ENCODE assay signal across 21 cellular contexts in genomic region chr2:107635883-107636282, GRCh38.
DNase-seq lines count a peak whose midpoint lies in the region; ATAC-seq and TF ChIP-seq lines count a peak whose summit lies in the region.
"Had no signal": no experiment of that assay in that cellular context is flagged by ENCODE, and none has a peak within 500 bp of the region (broad histone marks: within the 10 kb centered on the region; RNA-seq: fewer than 3 reads in every experiment).

No MANE protein-coding gene starts in this region.

- H2AFZ ChIP-seq in IMR-90 (replicated peaks; ENCODE audit: low read length, poor library complexity): no peak overlapping the region

- in situ Hi-C loops in Caki2 (cut with HindIII; ENCODE audit: low pct_unique_long_range_greater_than_20kb, low sequenced_read_pairs): no loop called here
- in situ Hi-C loops in IMR-90 (cut with MboI; ENCODE audit: low sequenced_read_pairs): no loop called here

- 17% methylated on average over 1 of the region's 3 CpGs; no CpG with 5 or more reads in 1 of the 2 experiments for WGBS in IMR-90 (ENCODE audit: extremely low coverage in 2 of 2, insufficient read length in 1 of 2), 2 experiments

- intact Hi-C loops in IMR-90 (cut with micrococcal nuclease): no loop called here

- peaks cover 2% of the 10 kb centered on the region; the same call in 1 of the 2 replicates for H3K9me3 ChIP-seq in IMR-90 (ENCODE audit: control insufficient read depth, insufficient read depth, low read length)
- H3K9me3 ChIP-seq: prostate gland had no signal

- H3K4ac ChIP-seq in IMR-90 (ENCODE audit: low read depth, low read length): no peak overlapping the region

- H3K4me1 ChIP-seq in IMR-90 (ENCODE audit: control insufficient read depth, insufficient read depth, low read length) (peaks cover 3% of the 10 kb centered on the region; the same call in 1 of the 2 replicates), foreskin keratinocyte (peaks cover 8% of the 10 kb centered on the region)
- H3K4me1 ChIP-seq: lower lobe of right lung, prostate gland had no signal

- POLR2A ChIA-PET in IMR-90 (lab: Charles Lee; ENCODE audit: unreplicated experiment): no interaction called here

- H3K27ac ChIP-seq in IMR-90 (ENCODE audit: insufficient read depth, low read length) (no peak overlapping the region), foreskin keratinocyte (peak overlapping the region; percentile 58)
- H3K27ac ChIP-seq: lower lobe of right lung, prostate gland had no signal

- no peak for ATAC-seq in IMR-90 (ENCODE audit: low read depth)
- ATAC-seq in foreskin keratinocyte: peak; percentile 91
- no peak for ATAC-seq in GM19452 (IDR thresholded peaks at IDR 0.05; ENCODE audit: unreplicated experiment)
- ATAC-seq in GM18502 (IDR thresholded peaks at IDR 0.05; ENCODE audit: poor library complexity, unreplicated experiment): no peak
- ATAC-seq in HG03354 (IDR thresholded peaks at IDR 0.05; ENCODE audit: poor library complexity, severe bottlenecking, unreplicated experiment): no peak
- ATAC-seq: activated T-helper 17 cell treated with anti-CD3 and anti-CD28 coated beads, Interleukin-2, amount 50 U/mL, for 72 hours; lower lobe of right lung; naive thymus-derived CD4-positive, alpha-beta T cell; Panc1; T-cell; WTC11 had no signal

- H3K27me3 ChIP-seq in IMR-90 (ENCODE audit: control insufficient read depth, insufficient read depth, low read length): no peaks in the 10 kb centered on the region
- H3K27me3 ChIP-seq in foreskin keratinocyte: no peaks in the 10 kb centered on the region

- no peaks in the 10 kb centered on the region for H3K79me1 ChIP-seq in IMR-90 (ENCODE audit: low read depth in 1 of 2, low read length in 2 of 2)

- TF ChIP-seq CTCF in IMR-90 (conservative IDR thresholded peaks at IDR 0.05; ENCODE audit: low read depth, low read length) (no peak), foreskin keratinocyte (conservative IDR thresholded peaks at IDR 0.05) (no peak)

- H2BK5ac ChIP-seq in IMR-90 (ENCODE audit: low read depth, low read length, poor library complexity, severe bottlenecking): peak overlapping the region; percentile 47

- H4K8ac ChIP-seq in IMR-90 (ENCODE audit: low read depth in 2 of 2, low read length in 2 of 2): no peak overlapping the region

- no peak overlapping the region for H2AK9ac ChIP-seq in IMR-90 (replicated peaks; ENCODE audit: low read depth, low read length, poor library complexity)

- H3K9ac ChIP-seq in IMR-90 (ENCODE audit: low read depth, low read length): no peak overlapping the region

- no peak overlapping the region for H2AK5ac ChIP-seq in IMR-90 (ENCODE audit: low read depth, low read length)

- H2BK15ac ChIP-seq in IMR-90 (ENCODE audit: low read depth, low read length): no peak overlapping the region

- no TSS peak for BruUV-seq in IMR-90 (replicated peaks; lab: Mats Ljungman, UMichigan)

- no peaks in the 10 kb centered on the region for H3K36me3 ChIP-seq in IMR-90 (ENCODE audit: control insufficient read depth, insufficient read depth, low read length)
- H3K36me3 ChIP-seq: lower lobe of right lung, prostate gland had no signal

- no peak overlapping the region for H2BK20ac ChIP-seq in IMR-90 (ENCODE audit: low read depth, low read length)

- H4K91ac ChIP-seq in IMR-90 (ENCODE audit: insufficient read depth, low read depth, low read length): no peak overlapping the region

- no peak overlapping the region for H3K4me3 ChIP-seq in IMR-90 (ENCODE audit: insufficient read depth, low read depth, low read length)
- H3K4me3 ChIP-seq: lower lobe of right lung, prostate gland had no signal

- H4K5ac ChIP-seq in IMR-90 (ENCODE audit: low read depth, low read length): no peak overlapping the region; the same call in 1 of the 2 replicates

- H3K4me2 ChIP-seq in IMR-90 (ENCODE audit: low read depth, low read length): no peak overlapping the region

- dilution Hi-C loops in IMR-90 (cut with HindIII; ENCODE audit: low sequenced_read_pairs, unreplicated experiment): no loop called here

- no peak for TF ChIP-seq POLR2A in IMR-90 (IDR thresholded peaks at IDR 0.05; ENCODE audit: low read depth, low read length)

- no peak overlapping the region for H3K23ac ChIP-seq in IMR-90 (ENCODE audit: low read depth, low read length)

- H2BK120ac ChIP-seq in IMR-90 (ENCODE audit: low read depth, low read length): no peak overlapping the region

- DNase-seq in Caki2 (ENCODE audit: low read depth): peak; percentile 26
- peak; percentile 69 for DNase-seq in IMR-90
- DNase-seq in astrocyte of the hippocampus (ENCODE audit: low read depth, low spot score): peak; percentile 72
- peak; percentile 93 to 96 for DNase-seq in foreskin keratinocyte
- DNase-seq in KG1 (lab: John Stamatoyannopoulos, UW): no peak
- DNase-seq: activated CD8-positive, alpha-beta memory T cell treated with anti-CD3 and anti-CD28 coated beads for 24 hours; dermis blood vessel endothelial cell; foreskin melanocyte; lower lobe of right lung; MV-4-11; naive thymus-derived CD4-positive, alpha-beta T cell; NCI-H2029; NCI-H748 treated with DMSO at 0.1 percent for 48 hours; T-cell had no signal

- H3K14ac ChIP-seq in IMR-90 (replicated peaks; ENCODE audit: low read depth, low read length): no peak overlapping the region

- CTCF ChIA-PET in IMR-90 (lab: Yijun Ruan, JAX): no interaction called here

- TF ChIP-seq RAD21 in IMR-90 (IDR thresholded peaks at IDR 0.05; ENCODE audit: low read length): no peak

- no peaks in the 10 kb centered on the region for H3K9me1 ChIP-seq in IMR-90 (ENCODE audit: insufficient read depth, low read length)

- no peak overlapping the region for H3K56ac ChIP-seq in IMR-90 (ENCODE audit: extremely low read depth, insufficient read depth, low read length)

- peak overlapping the region; percentile 73; the same call in 1 of the 2 replicates for H3K18ac ChIP-seq in IMR-90 (ENCODE audit: low read depth, low read length)

- H4K20me1 ChIP-seq in IMR-90 (ENCODE audit: insufficient read depth, low read length): no peaks in the 10 kb centered on the region

TF ChIP-seq in IMR-90, 13 proteins besides CTCF, POLR2A, EP300 and RAD21:
- TF ChIP-seq MAFK (IDR thresholded peaks at IDR 0.05; ENCODE audit: low read depth, low read length) (no peak), RFX5 (IDR thresholded peaks at IDR 0.05; ENCODE audit: low read depth, low read length) (no peak), RCOR1 (IDR thresholded peaks at IDR 0.05; ENCODE audit: insufficient replicate concordance, low read length) (no peak), CHD1 (IDR thresholded peaks at IDR 0.05; ENCODE audit: low read depth, low read length) (no peak), NFE2L2 (IDR thresholded peaks at IDR 0.05; ENCODE audit: low read depth, low read length) (no peak), MXI1 (IDR thresholded peaks at IDR 0.05; ENCODE audit: borderline replicate concordance, low read depth, low read length) (no peak), CEBPB (IDR thresholded peaks at IDR 0.05; ENCODE audit: low read depth, low read length) (no peak), MAZ (IDR thresholded peaks at IDR 0.05; ENCODE audit: borderline replicate concordance, low read depth, low read length) (no peak), BHLHE40 (IDR thresholded peaks at IDR 0.05; ENCODE audit: low read depth, low read length) (no peak), SMC3 (IDR thresholded peaks at IDR 0.05; ENCODE audit: low read depth, low read length) (no peak), FOS (IDR thresholded peaks at IDR 0.05; ENCODE audit: low read depth, low read length) (no peak)
- TF ChIP-seq, protein P1, sequence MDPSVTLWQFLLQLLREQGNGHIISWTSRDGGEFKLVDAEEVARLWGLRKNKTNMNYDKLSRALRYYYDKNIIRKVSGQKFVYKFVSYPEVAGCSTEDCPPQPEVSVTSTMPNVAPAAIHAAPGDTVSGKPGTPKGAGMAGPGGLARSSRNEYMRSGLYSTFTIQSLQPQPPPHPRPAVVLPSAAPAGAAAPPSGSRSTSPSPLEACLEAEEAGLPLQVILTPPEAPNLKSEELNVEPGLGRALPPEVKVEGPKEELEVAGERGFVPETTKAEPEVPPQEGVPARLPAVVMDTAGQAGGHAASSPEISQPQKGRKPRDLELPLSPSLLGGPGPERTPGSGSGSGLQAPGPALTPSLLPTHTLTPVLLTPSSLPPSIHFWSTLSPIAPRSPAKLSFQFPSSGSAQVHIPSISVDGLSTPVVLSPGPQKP (IDR thresholded peaks at IDR 0.05; ENCODE audit: borderline replicate concordance, low read depth, low read length): no peak
- TF ChIP-seq, protein P2, sequence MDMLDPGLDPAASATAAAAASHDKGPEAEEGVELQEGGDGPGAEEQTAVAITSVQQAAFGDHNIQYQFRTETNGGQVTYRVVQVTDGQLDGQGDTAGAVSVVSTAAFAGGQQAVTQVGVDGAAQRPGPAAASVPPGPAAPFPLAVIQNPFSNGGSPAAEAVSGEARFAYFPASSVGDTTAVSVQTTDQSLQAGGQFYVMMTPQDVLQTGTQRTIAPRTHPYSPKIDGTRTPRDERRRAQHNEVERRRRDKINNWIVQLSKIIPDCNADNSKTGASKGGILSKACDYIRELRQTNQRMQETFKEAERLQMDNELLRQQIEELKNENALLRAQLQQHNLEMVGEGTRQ (IDR thresholded peaks at IDR 0.05; ENCODE audit: low read depth, low read length): no peak
